11 cellular contexts compared by ENCODE assay signal in genomic region chr17:41691031-41691777, GRCh38. TPM values are rescaled to one million over a fixed set of nuclear protein-coding genes. Genes with fewer than 3 reads are reported as not detected.
A peak's percentile ranks its signal among the peaks of the same experiment; 100 is the strongest.
DNase-seq lines count a peak whose midpoint lies in the region; ATAC-seq and TF ChIP-seq lines count a peak whose summit lies in the region.
"Had no signal": no experiment of that assay in that cellular context is flagged by ENCODE, and none has a peak within 500 bp of the region (broad histone marks: within the 10 kb centered on the region; RNA-seq: fewer than 3 reads in every experiment).

No MANE protein-coding gene starts in this region.

- CTCF ChIA-PET in activated CD8-positive, alpha-beta memory T cell treated with anti-CD3 and anti-CD28 coated beads, Interleukin-2, amount 10 ng/mL, durations not matched to agents 7 days and 5 days (lab: Charles Lee), result interaction anchor here (1.4 to 9.9 kb wide), 4 partner anchors 12 to 42 kb away, joined by 6 to 191 read pairs (median 64); no protein-coding TSS in a partner anchor
- CTCF ChIA-PET in activated CD4-positive, alpha-beta memory T cell treated with anti-CD3 and anti-CD28 coated beads, Interleukin-2, amount 10 ng/mL, durations not matched to agents 7 days and 5 days (lab: Charles Lee), result interaction anchor here (0.6 to 17.1 kb wide), 3 partner anchors 13 to 376 kb away, joined by 3 to 395 read pairs (median 172); no protein-coding TSS in a partner anchor

- 68% methylated on average over 10 of the region's 10 CpGs for WGBS in esophagus muscularis mucosa

- peak overlapping the region; percentile 94 for H3K4me3 Mint-ChIP-seq in activated CD8-positive, alpha-beta memory T cell treated with anti-CD3 and anti-CD28 coated beads, Interleukin-2, amount 10 ng/mL, durations not matched to agents 7 days and 5 days
- H3K4me3 Mint-ChIP-seq in activated CD4-positive, alpha-beta memory T cell treated with anti-CD3 and anti-CD28 coated beads, Interleukin-2, amount 10 ng/mL, durations not matched to agents 7 days and 5 days, result peak overlapping the region; percentile 88
- peak overlapping the region; percentile 33 to 99 for H3K4me3 Mint-ChIP-seq in stimulated activated naive B cell treated with anti-CD40 and anti-IgM and Interleukin-4, amounts not matched to agents 10 μg/mL and 1 μg/mL and 100 μg/mL, for 72 hours

- H3K4me1 ChIP-seq in esophagus muscularis mucosa, result peaks cover 35 to 50% (median 44%) of the 10 kb centered on the region in 4 donors

- no peak for TF ChIP-seq CTCF in esophagus muscularis mucosa (IDR thresholded peaks at IDR 0.05)
- TF ChIP-seq CTCF in GM20000 (IDR thresholded peaks at IDR 0.05; ENCODE audit: extremely low read depth, missing control alignments), result no peak

- peak overlapping the region; percentile 74 to 94 (median 90) for H3K4me3 ChIP-seq in esophagus muscularis mucosa

- no peak for TF ChIP-seq POLR2A in esophagus muscularis mucosa (IDR thresholded peaks at IDR 0.05; ENCODE audit: low read depth)

- POLR2A ChIA-PET in activated CD4-positive, alpha-beta memory T cell treated with anti-CD3 and anti-CD28 coated beads, Interleukin-2, amount 10 ng/mL, durations not matched to agents 7 days and 5 days (lab: Charles Lee), result interaction anchor here (0.9 to 6.9 kb wide), 15 partner anchors 11 to 1670 kb away, joined by 3 to 494 read pairs (median 4); partner anchors contain the start of genes FKBP10, JUP, KLHL11 and P3H4

- H3K27ac ChIP-seq in esophagus muscularis mucosa (replicated peaks in 1 of 4), result peak overlapping the region; percentile 98 to 100 (median 100)

- no peaks in the 10 kb centered on the region for H3K9me3 Mint-ChIP-seq in activated CD8-positive, alpha-beta memory T cell treated with anti-CD3 and anti-CD28 coated beads, Interleukin-2, amount 10 ng/mL, durations not matched to agents 7 days and 5 days (ENCODE audit: low read depth)
- no peaks in the 10 kb centered on the region for H3K9me3 Mint-ChIP-seq in activated CD4-positive, alpha-beta memory T cell treated with anti-CD3 and anti-CD28 coated beads, Interleukin-2, amount 10 ng/mL, durations not matched to agents 7 days and 5 days
- no peaks in the 10 kb centered on the region for H3K9me3 Mint-ChIP-seq in stimulated activated naive B cell treated with anti-CD40 and anti-IgM and Interleukin-4, amounts not matched to agents 10 μg/mL and 1 μg/mL and 100 μg/mL, for 72 hours

- H3K36me3 ChIP-seq in esophagus muscularis mucosa, result peaks cover 53 to 62% (median 60%) of the 10 kb centered on the region in 4 donors

- TF ChIP-seq EP300 in esophagus muscularis mucosa (IDR thresholded peaks at IDR 0.05), result no peak

- H3K36me3 Mint-ChIP-seq in activated CD8-positive, alpha-beta memory T cell treated with anti-CD3 and anti-CD28 coated beads, Interleukin-2, amount 10 ng/mL, durations not matched to agents 7 days and 5 days, result peaks cover 49% of the 10 kb centered on the region
- H3K36me3 Mint-ChIP-seq in activated CD4-positive, alpha-beta memory T cell treated with anti-CD3 and anti-CD28 coated beads, Interleukin-2, amount 10 ng/mL, durations not matched to agents 7 days and 5 days (ENCODE audit: low read depth), result peaks cover 62% of the 10 kb centered on the region
- H3K36me3 Mint-ChIP-seq in stimulated activated naive B cell treated with anti-CD40 and anti-IgM and Interleukin-4, amounts not matched to agents 10 μg/mL and 1 μg/mL and 100 μg/mL, for 72 hours, result peaks cover 42 to 65% of the 10 kb centered on the region in 2 donors

- DNase-seq in activated CD8-positive, alpha-beta memory T cell treated with anti-CD3 and anti-CD28 coated beads, Interleukin-2, amount 10 ng/mL, durations not matched to agents 7 days and 5 days, result no peak
- DNase-seq in activated CD8-positive, alpha-beta memory T cell treated with anti-CD3 and anti-CD28 coated beads, Interleukin-2, amount 50 U/mL, for 48 hours, result no peak
- DNase-seq in activated CD4-positive, alpha-beta memory T cell treated with anti-CD3 and anti-CD28 coated beads, Interleukin-2, amount 10 ng/mL, durations not matched to agents 7 days and 5 days, result no peak
- DNase-seq in esophagus muscularis mucosa (ENCODE audit: extremely low spot score) (no peak), GM20000 (ENCODE audit: low spot score) (no peak), germinal center (ENCODE audit: low spot score) (no peak)
- no peak for DNase-seq in stimulated activated naive B cell treated with anti-CD40 and anti-IgM and Interleukin-4, amounts not matched to agents 10 μg/mL and 1 μg/mL and 100 μg/mL, for 72 hours
- DNase-seq: NCI-H345, occipital lobe had no signal

- H3K4me1 Mint-ChIP-seq in activated CD8-positive, alpha-beta memory T cell treated with anti-CD3 and anti-CD28 coated beads, Interleukin-2, amount 10 ng/mL, durations not matched to agents 7 days and 5 days, result peaks cover 33% of the 10 kb centered on the region
- peaks cover 43% of the 10 kb centered on the region for H3K4me1 Mint-ChIP-seq in activated CD4-positive, alpha-beta memory T cell treated with anti-CD3 and anti-CD28 coated beads, Interleukin-2, amount 10 ng/mL, durations not matched to agents 7 days and 5 days
- peaks cover 25 to 52% of the 10 kb centered on the region in 2 donors for H3K4me1 Mint-ChIP-seq in stimulated activated naive B cell treated with anti-CD40 and anti-IgM and Interleukin-4, amounts not matched to agents 10 μg/mL and 1 μg/mL and 100 μg/mL, for 72 hours

- H3K27me3 ChIP-seq in esophagus muscularis mucosa, result no peaks in the 10 kb centered on the region

- peak overlapping the region; percentile 99 for H3K27ac Mint-ChIP-seq in activated CD8-positive, alpha-beta memory T cell treated with anti-CD3 and anti-CD28 coated beads, Interleukin-2, amount 10 ng/mL, durations not matched to agents 7 days and 5 days
- peak overlapping the region; percentile 98 for H3K27ac Mint-ChIP-seq in activated CD4-positive, alpha-beta memory T cell treated with anti-CD3 and anti-CD28 coated beads, Interleukin-2, amount 10 ng/mL, durations not matched to agents 7 days and 5 days
- peak overlapping the region; percentile 100 for H3K27ac Mint-ChIP-seq in stimulated activated naive B cell treated with anti-CD40 and anti-IgM and Interleukin-4, amounts not matched to agents 10 μg/mL and 1 μg/mL and 100 μg/mL, for 72 hours

- no peak for ATAC-seq in activated CD8-positive, alpha-beta memory T cell treated with anti-CD3 and anti-CD28 coated beads, Interleukin-2, amount 10 ng/mL, durations not matched to agents 7 days and 5 days
- ATAC-seq in stimulated activated naive B cell treated with anti-CD40 and anti-IgM and Interleukin-4, amounts not matched to agents 10 μg/mL and 1 μg/mL and 100 μg/mL, for 72 hours (replicated peaks), result no peak
- ATAC-seq in HG03175 (IDR thresholded peaks at IDR 0.05; ENCODE audit: unreplicated experiment), result no peak

- H3K27me3 Mint-ChIP-seq in activated CD8-positive, alpha-beta memory T cell treated with anti-CD3 and anti-CD28 coated beads, Interleukin-2, amount 10 ng/mL, durations not matched to agents 7 days and 5 days, result no peaks in the 10 kb centered on the region
- H3K27me3 Mint-ChIP-seq in activated CD4-positive, alpha-beta memory T cell treated with anti-CD3 and anti-CD28 coated beads, Interleukin-2, amount 10 ng/mL, durations not matched to agents 7 days and 5 days, result no peaks in the 10 kb centered on the region
- no peaks in the 10 kb centered on the region for H3K27me3 Mint-ChIP-seq in stimulated activated naive B cell treated with anti-CD40 and anti-IgM and Interleukin-4, amounts not matched to agents 10 μg/mL and 1 μg/mL and 100 μg/mL, for 72 hours

- intact Hi-C loops in esophagus muscularis mucosa (cut with DNase I), result no loop called here

- H3K9me3 ChIP-seq in esophagus muscularis mucosa, result no peaks in the 10 kb centered on the region

RNA-seq across cellular contexts. Expression of gene EIF1, which starts 2.5 kb away (rescaled TPM):
- total RNA-seq in activated CD8-positive, alpha-beta memory T cell treated with anti-CD3 and anti-CD28 coated beads, Interleukin-2, amount 10 ng/mL, durations not matched to agents 7 days and 5 days, result 100 to 1,000 TPM; 593 to 900 TPM
- total RNA-seq in activated CD4-positive, alpha-beta memory T cell treated with anti-CD3 and anti-CD28 coated beads, Interleukin-2, amount 10 ng/mL, durations not matched to agents 7 days and 5 days, result 100 to 1,000 TPM; 933 to 950 TPM
- total RNA-seq in esophagus muscularis mucosa, result 100 to 1,000 TPM; 158 to 426 (median 207) TPM

RNA-seq across cellular contexts. Expression of gene GAST, which starts 20.9 kb away (rescaled TPM):
- total RNA-seq in activated CD8-positive, alpha-beta memory T cell treated with anti-CD3 and anti-CD28 coated beads, Interleukin-2, amount 10 ng/mL, durations not matched to agents 7 days and 5 days, result not detected
- total RNA-seq in activated CD4-positive, alpha-beta memory T cell treated with anti-CD3 and anti-CD28 coated beads, Interleukin-2, amount 10 ng/mL, durations not matched to agents 7 days and 5 days, result not detected
- total RNA-seq in esophagus muscularis mucosa, result not detected
- total RNA-seq: frontal cortex, occipital lobe had no signal

RNA-seq across cellular contexts. Expression of gene HAP1, which starts 43.2 kb away (rescaled TPM):
- total RNA-seq in activated CD8-positive, alpha-beta memory T cell treated with anti-CD3 and anti-CD28 coated beads, Interleukin-2, amount 10 ng/mL, durations not matched to agents 7 days and 5 days, result under 1 TPM; 0.15 to 0.19 TPM
- under 1 TPM; 0.05 TPM for total RNA-seq in activated CD4-positive, alpha-beta memory T cell treated with anti-CD3 and anti-CD28 coated beads, Interleukin-2, amount 10 ng/mL, durations not matched to agents 7 days and 5 days
- under 1 TPM in 1 of 4 donors, not detected in 3; 0.19 TPM for total RNA-seq in esophagus muscularis mucosa
